10 cellular contexts compared by ENCODE assay signal in the genomic region with DNA sequence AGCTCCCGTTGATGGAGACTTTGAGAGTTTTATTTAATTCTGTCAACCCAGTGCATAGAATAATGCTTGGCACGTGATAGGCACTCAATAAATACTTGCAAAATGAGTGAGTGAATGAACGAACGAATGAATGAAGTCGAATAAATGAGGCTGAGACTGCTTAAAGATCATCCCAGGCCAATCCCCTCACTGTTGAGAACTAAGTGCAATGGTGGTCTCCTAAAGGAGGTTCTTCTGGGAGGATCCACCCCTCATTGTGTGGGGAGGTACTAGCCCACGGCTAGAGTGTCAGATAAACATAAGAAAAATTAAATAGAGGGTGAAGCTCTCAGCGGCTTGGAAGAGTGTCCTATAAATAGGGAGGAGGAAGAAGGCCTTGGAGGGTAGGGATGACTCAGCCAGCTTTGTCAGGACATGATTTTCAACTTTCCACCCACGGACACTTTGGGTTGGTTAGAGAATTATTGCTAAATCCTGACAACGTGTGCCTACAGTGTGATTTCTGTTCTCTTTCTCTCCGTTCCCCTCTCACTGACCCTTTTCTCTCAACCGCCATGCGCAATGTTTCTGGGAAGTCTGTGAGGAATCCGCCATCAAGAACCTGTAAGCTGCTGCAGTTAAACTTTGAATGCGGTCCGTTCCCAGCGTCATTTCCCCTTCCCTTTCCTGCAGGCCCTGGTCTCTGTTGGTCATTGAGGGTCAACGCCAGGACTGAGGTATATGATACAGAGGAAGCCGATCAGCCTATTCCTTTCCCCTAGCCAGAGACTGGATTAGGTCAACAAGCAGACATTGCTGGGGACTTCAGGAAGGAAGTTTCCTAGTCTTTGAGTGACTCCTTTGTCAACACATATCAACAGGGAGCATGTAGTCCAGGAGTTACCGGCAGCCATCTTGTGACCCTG.
DNase-seq lines count a peak whose midpoint lies in the region; ATAC-seq lines count a peak whose summit lies in the region.
"Had no signal": no experiment of that assay in that cellular context is flagged by ENCODE, and none has a peak within 500 bp of the region (broad histone marks: within the 10 kb centered on the region; RNA-seq: fewer than 3 reads in every experiment).

No MANE protein-coding gene starts in this region.

- no peak overlapping the region for H3K4me3 Mint-ChIP-seq in naive thymus-derived CD4-positive, alpha-beta T cell
- H3K4me3 Mint-ChIP-seq in effector memory CD8-positive, alpha-beta T cell: no peak overlapping the region
- H3K4me3 Mint-ChIP-seq: endodermal cell had no signal

- intact Hi-C loops in naive thymus-derived CD4-positive, alpha-beta T cell (cut with micrococcal nuclease): no loop called here

- no peaks in the 10 kb centered on the region for H3K4me1 ChIP-seq in naive thymus-derived CD4-positive, alpha-beta T cell (ENCODE audit: control insufficient read depth in 2 of 2, insufficient read depth in 2 of 2, low read length in 2 of 2)

- no peaks in the 10 kb centered on the region for H3K36me3 ChIP-seq in naive thymus-derived CD4-positive, alpha-beta T cell (ENCODE audit: control insufficient read depth in 2 of 3, insufficient read depth in 3 of 3, low read length in 3 of 3)

- CTCF ChIA-PET in naive thymus-derived CD4-positive, alpha-beta T cell (lab: Charles Lee): interaction anchor here (0.6 kb wide), 1 partner anchor 140 kb away, joined by 3 read pairs; no protein-coding TSS in a partner anchor

- peaks cover 0 to 9% (median 0%) of the 10 kb centered on the region in 11 donors for H3K9me3 Mint-ChIP-seq in naive thymus-derived CD4-positive, alpha-beta T cell
- H3K9me3 Mint-ChIP-seq in effector memory CD8-positive, alpha-beta T cell: no peaks in the 10 kb centered on the region

- POLR2A ChIA-PET in naive thymus-derived CD4-positive, alpha-beta T cell (lab: Charles Lee): no interaction called here

- peak; percentile 68 for ATAC-seq in esophagus mucosa
- ATAC-seq in naive thymus-derived CD4-positive, alpha-beta T cell: peak; percentile 76
- ATAC-seq in GM18907 (IDR thresholded peaks at IDR 0.05; ENCODE audit: unreplicated experiment): no peak
- ATAC-seq in effector memory CD8-positive, alpha-beta T cell (replicated peaks): no peak
- no peak for ATAC-seq in GM19023 (IDR thresholded peaks at IDR 0.05; ENCODE audit: unreplicated experiment)
- no peak for ATAC-seq in GM18520 (IDR thresholded peaks at IDR 0.05; ENCODE audit: unreplicated experiment)

- peaks cover 0 to 6% (median 0%) of the 10 kb centered on the region in 5 donors for H3K36me3 Mint-ChIP-seq in naive thymus-derived CD4-positive, alpha-beta T cell
- peaks cover 6% of the 10 kb centered on the region for H3K36me3 Mint-ChIP-seq in effector memory CD8-positive, alpha-beta T cell (ENCODE audit: insufficient read depth)

- no peaks in the 10 kb centered on the region for H3K27me3 ChIP-seq in naive thymus-derived CD4-positive, alpha-beta T cell (ENCODE audit: control insufficient read depth in 2 of 2, insufficient read depth in 2 of 2, low read length in 2 of 2)

- H3K27ac ChIP-seq in naive thymus-derived CD4-positive, alpha-beta T cell (ENCODE audit: low read depth, low read length): no peak overlapping the region

- H3K27me3 Mint-ChIP-seq in naive thymus-derived CD4-positive, alpha-beta T cell: no peaks in the 10 kb centered on the region
- no peaks in the 10 kb centered on the region for H3K27me3 Mint-ChIP-seq in effector memory CD8-positive, alpha-beta T cell

- no peaks in the 10 kb centered on the region for H3K9me3 ChIP-seq in naive thymus-derived CD4-positive, alpha-beta T cell (ENCODE audit: control insufficient read depth in 2 of 3, low read length in 3 of 3)

- no peak overlapping the region for H3K27ac Mint-ChIP-seq in naive thymus-derived CD4-positive, alpha-beta T cell
- H3K27ac Mint-ChIP-seq in effector memory CD8-positive, alpha-beta T cell: no peak overlapping the region
- H3K27ac Mint-ChIP-seq: endodermal cell had no signal

- H3K4me1 Mint-ChIP-seq in naive thymus-derived CD4-positive, alpha-beta T cell: peaks cover 0 to 7% (median 0%) of the 10 kb centered on the region in 7 donors
- H3K4me1 Mint-ChIP-seq in effector memory CD8-positive, alpha-beta T cell (ENCODE audit: low read depth in 2 of 2): no peaks in the 10 kb centered on the region

- no peak overlapping the region for H3K4me3 ChIP-seq in naive thymus-derived CD4-positive, alpha-beta T cell (ENCODE audit: low read length)

- DNase-seq in AG08396 (ENCODE audit: low spot score) (peak; percentile 44), NOMO-1 treated with DMSO at 0.1 percent for 48 hours (lab: John Stamatoyannopoulos, UW; ENCODE audit: unreplicated experiment) (peak; percentile 99)
- no peak for DNase-seq in naive thymus-derived CD4-positive, alpha-beta T cell
- DNase-seq in effector memory CD8-positive, alpha-beta T cell: no peak
- DNase-seq: activated CD4-positive, alpha-beta T cell treated with anti-CD3 and anti-CD28 coated beads for 48 hours; endodermal cell had no signal

Comparison
In these comparisons a context has a peak if more than half of its experiments do, and no peak if none do; other contexts are left out.
1. DNase-seq: peak in AG08396 (single experiment) and NOMO-1 treated with DMSO at 0.1 percent for 48 hours (single experiment); none in naive thymus-derived CD4-positive, alpha-beta T cell (0 of 9) and effector memory CD8-positive, alpha-beta T cell (0 of 3).
2. ATAC-seq: peak in esophagus mucosa (single experiment) and naive thymus-derived CD4-positive, alpha-beta T cell (single experiment); none in GM18907 (single experiment), effector memory CD8-positive, alpha-beta T cell (single experiment), GM19023 (single experiment) and GM18520 (single experiment).